ENCODE assay signal across 1 cellular context in the genomic region with DNA sequence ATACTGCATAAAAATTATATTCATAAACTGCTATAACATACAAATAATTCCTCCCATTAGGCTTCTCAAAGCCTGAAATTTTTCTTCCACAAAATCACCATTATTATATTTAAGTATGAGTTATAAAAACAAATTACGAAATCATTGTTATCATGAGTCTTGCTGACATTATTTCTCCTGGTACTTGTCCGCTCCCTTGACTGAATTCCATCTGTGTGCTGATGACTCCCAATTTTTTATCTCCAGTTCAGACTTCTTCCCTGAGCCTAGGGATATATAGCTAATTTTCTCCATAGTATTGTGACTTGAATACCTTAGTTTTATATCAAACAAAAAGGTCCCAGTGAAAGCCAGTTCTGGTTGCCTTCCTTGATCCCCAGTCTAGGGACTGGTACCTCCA.
TF ChIP-seq lines count a peak whose summit lies in the region.

No MANE protein-coding gene starts in this region.

TF ChIP-seq in GM23338, 12 proteins besides CTCF, POLR2A, EP300 and RAD21 (continued from another document):
- TF ChIP-seq, protein P1, sequence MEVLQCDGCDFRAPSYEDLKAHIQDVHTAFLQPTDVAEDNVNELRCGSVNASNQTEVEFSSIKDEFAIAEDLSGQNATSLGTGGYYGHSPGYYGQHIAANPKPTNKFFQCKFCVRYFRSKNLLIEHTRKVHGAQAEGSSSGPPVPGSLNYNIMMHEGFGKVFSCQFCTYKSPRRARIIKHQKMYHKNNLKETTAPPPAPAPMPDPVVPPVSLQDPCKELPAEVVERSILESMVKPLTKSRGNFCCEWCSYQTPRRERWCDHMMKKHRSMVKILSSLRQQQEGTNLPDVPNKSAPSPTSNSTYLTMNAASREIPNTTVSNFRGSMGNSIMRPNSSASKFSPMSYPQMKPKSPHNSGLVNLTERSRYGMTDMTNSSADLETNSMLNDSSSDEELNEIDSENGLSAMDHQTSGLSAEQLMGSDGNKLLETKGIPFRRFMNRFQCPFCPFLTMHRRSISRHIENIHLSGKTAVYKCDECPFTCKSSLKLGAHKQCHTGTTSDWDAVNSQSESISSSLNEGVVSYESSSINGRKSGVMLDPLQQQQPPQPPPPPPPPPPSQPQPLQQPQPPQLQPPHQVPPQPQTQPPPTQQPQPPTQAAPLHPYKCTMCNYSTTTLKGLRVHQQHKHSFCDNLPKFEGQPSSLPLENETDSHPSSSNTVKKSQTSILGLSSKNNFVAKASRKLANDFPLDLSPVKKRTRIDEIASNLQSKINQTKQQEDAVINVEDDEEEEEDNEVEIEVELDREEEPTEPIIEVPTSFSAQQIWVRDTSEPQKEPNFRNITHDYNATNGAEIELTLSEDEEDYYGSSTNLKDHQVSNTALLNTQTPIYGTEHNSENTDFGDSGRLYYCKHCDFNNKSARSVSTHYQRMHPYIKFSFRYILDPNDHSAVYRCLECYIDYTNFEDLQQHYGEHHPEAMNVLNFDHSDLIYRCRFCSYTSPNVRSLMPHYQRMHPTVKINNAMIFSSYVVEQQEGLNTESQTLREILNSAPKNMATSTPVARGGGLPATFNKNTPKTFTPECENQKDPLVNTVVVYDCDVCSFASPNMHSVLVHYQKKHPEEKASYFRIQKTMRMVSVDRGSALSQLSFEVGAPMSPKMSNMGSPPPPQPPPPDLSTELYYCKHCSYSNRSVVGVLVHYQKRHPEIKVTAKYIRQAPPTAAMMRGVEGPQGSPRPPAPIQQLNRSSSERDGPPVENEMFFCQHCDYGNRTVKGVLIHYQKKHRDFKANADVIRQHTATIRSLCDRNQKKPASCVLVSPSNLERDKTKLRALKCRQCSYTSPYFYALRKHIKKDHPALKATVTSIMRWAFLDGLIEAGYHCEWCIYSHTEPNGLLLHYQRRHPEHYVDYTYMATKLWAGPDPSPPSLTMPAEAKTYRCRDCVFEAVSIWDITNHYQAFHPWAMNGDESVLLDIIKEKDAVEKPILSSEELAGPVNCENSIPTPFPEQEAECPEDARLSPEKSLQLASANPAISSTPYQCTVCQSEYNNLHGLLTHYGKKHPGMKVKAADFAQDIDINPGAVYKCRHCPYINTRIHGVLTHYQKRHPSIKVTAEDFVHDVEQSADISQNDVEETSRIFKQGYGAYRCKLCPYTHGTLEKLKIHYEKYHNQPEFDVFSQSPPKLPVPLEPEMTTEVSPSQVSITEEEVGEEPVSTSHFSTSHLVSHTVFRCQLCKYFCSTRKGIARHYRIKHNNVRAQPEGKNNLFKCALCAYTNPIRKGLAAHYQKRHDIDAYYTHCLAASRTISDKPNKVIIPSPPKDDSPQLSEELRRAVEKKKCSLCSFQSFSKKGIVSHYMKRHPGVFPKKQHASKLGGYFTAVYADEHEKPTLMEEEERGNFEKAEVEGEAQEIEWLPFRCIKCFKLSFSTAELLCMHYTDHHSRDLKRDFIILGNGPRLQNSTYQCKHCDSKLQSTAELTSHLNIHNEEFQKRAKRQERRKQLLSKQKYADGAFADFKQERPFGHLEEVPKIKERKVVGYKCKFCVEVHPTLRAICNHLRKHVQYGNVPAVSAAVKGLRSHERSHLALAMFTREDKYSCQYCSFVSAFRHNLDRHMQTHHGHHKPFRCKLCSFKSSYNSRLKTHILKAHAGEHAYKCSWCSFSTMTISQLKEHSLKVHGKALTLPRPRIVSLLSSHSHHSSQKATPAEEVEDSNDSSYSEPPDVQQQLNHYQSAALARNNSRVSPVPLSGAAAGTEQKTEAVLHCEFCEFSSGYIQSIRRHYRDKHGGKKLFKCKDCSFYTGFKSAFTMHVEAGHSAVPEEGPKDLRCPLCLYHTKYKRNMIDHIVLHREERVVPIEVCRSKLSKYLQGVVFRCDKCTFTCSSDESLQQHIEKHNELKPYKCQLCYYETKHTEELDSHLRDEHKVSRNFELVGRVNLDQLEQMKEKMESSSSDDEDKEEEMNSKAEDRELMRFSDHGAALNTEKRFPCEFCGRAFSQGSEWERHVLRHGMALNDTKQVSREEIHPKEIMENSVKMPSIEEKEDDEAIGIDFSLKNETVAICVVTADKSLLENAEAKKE (CRISPR knock-in tag; IDR thresholded peaks at IDR 0.05), result no peak
- TF ChIP-seq CREB1 (CRISPR knock-in tag; IDR thresholded peaks at IDR 0.05; ENCODE audit: low read depth) (no peak), EZH2phosphoT487 (IDR thresholded peaks at IDR 0.05; ENCODE audit: unreplicated experiment) (no peak), POLR2AphosphoS5 (IDR thresholded peaks at IDR 0.05; ENCODE audit: low read depth) (no peak), EZH2 (IDR thresholded peaks at IDR 0.05; ENCODE audit: low read depth, unreplicated experiment) (no peak)
- TF ChIP-seq, protein P2, sequence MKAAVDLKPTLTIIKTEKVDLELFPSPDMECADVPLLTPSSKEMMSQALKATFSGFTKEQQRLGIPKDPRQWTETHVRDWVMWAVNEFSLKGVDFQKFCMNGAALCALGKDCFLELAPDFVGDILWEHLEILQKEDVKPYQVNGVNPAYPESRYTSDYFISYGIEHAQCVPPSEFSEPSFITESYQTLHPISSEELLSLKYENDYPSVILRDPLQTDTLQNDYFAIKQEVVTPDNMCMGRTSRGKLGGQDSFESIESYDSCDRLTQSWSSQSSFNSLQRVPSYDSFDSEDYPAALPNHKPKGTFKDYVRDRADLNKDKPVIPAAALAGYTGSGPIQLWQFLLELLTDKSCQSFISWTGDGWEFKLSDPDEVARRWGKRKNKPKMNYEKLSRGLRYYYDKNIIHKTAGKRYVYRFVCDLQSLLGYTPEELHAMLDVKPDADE (IDR thresholded peaks at IDR 0.05), result no peak
TF ChIP-seq in GM23338: peak in this region for 0.
